Comparison of ENCODE assay signal across 23 cellular contexts in the genomic region with DNA sequence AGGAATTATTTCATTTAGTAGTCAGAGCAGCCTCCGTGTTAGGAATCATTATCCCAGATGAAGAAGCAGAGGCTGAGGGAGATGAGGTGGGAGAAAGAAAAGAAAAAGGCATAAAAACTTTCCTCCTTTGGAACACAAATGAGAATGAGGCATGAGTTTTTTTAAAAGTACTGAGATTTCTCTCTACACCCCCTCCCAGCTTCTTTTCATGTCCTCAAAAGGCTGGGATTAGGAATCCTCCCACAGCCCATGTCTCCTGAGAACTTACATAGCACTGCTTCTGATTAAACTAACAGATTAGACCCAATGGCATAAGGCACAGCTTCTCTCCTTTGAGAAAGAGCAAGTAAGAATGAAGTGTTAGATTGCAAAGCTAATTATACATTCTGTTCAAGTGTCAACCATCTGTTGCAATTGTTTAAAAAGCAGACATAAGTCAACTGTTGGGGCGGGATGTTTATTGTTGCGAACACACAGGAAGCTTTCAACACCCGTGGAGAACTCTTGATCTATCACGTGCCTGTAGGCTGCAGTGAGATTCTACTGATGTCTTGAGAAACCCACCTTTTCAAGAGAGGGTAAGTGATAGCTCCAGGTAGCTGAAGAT.
A peak's percentile ranks its signal among the peaks of the same experiment; 100 is the strongest.
DNase-seq lines count a peak whose midpoint lies in the region; ATAC-seq and TF ChIP-seq lines count a peak whose summit lies in the region.
"Had no signal": no experiment of that assay in that cellular context is flagged by ENCODE, and none has a peak within 500 bp of the region (broad histone marks: within the 10 kb centered on the region; RNA-seq: fewer than 3 reads in every experiment).

No MANE protein-coding gene starts in this region.

- no peaks in the 10 kb centered on the region for H3K27me3 Mint-ChIP-seq in activated T-helper 1 cell treated with anti-CD3 and anti-CD28 coated beads, Interleukin-12 subunit alpha, Interleukin-12 subunit beta, Interleukin-2, Interleukin-4 antibody, amounts not matched to agents 30 ng/mL and 10 ng/mL and 1 ng/mL, durations not matched to agents 14 hours and 24 hours and 36 hours (ENCODE audit: insufficient read depth)
- H3K27me3 Mint-ChIP-seq: type B pancreatic cell had no signal

- peak; percentile 29 for DNase-seq in NCI-H748 (lab: John Stamatoyannopoulos, UW; ENCODE audit: unreplicated experiment)
- DNase-seq in NCI-H748 treated with DMSO at 0.1 percent for 48 hours (lab: John Stamatoyannopoulos, UW), result no peak
- peak; percentile 91 for DNase-seq in NCI-H82 (lab: John Stamatoyannopoulos, UW)
- no peak for DNase-seq in left colon
- peak in 1 of 2 donors; percentile 22 for DNase-seq in upper lobe of left lung
- no peak for DNase-seq in T-helper 2 cell
- DNase-seq in activated T-helper 1 cell treated with anti-CD3 and anti-CD28 coated beads, Interleukin-12 subunit alpha, Interleukin-12 subunit beta, Interleukin-2, Interleukin-4 antibody, amounts not matched to agents 30 ng/mL and 10 ng/mL and 1 ng/mL, durations not matched to agents 14 hours and 24 hours and 36 hours (ENCODE audit: low spot score), result no peak
- DNase-seq: activated CD4-positive, alpha-beta T cell treated with anti-CD3 and anti-CD28 coated beads for 4 hours; activated naive CD4-positive, alpha-beta T cell treated with Interleukin-2 at 50 U/mL for 16 hours; activated T-cell treated with anti-CD3 and anti-CD28 coated beads, Interleukin-2, amount 50 U/mL, for 4 hours; BE2C; H7; mammary epithelial cell; NCI-H187; NCI-H446 treated with DMSO at 0.1 percent for 48 hours; psoas muscle had no signal

- no peak overlapping the region for H3K27ac ChIP-seq in upper lobe of left lung
- H3K27ac ChIP-seq: A549, HL-60, psoas muscle, SK-N-MC had no signal

- H3K27me3 ChIP-seq in upper lobe of left lung, result no peaks in the 10 kb centered on the region
- H3K27me3 ChIP-seq: BE2C had no signal

- peak; percentile 86 for ATAC-seq in left colon
- peak; percentile 19 to 53 for ATAC-seq in upper lobe of left lung (ENCODE audit: low FRiP score in 2 of 2)
- ATAC-seq in HG03196 (IDR thresholded peaks at IDR 0.05; ENCODE audit: unreplicated experiment), result no peak
- ATAC-seq: A549; activated T-cell treated with anti-CD3 and anti-CD28 coated beads, Interleukin-2, amount 50 U/mL, for 4 hours; GM12878; HepG2; psoas muscle had no signal

- no peak for TF ChIP-seq CTCF in upper lobe of left lung (IDR thresholded peaks at IDR 0.05)

- no peaks in the 10 kb centered on the region for H3K36me3 ChIP-seq in upper lobe of left lung
- H3K36me3 ChIP-seq: BE2C had no signal

- no peak overlapping the region for H3K27ac Mint-ChIP-seq in activated T-helper 1 cell treated with anti-CD3 and anti-CD28 coated beads, Interleukin-12 subunit alpha, Interleukin-12 subunit beta, Interleukin-2, Interleukin-4 antibody, amounts not matched to agents 30 ng/mL and 10 ng/mL and 1 ng/mL, durations not matched to agents 14 hours and 24 hours and 36 hours
- H3K27ac Mint-ChIP-seq: type B pancreatic cell had no signal

- peaks cover 0 to 6% (median 0%) of the 10 kb centered on the region in 4 donors for H3K4me1 ChIP-seq in upper lobe of left lung
- H3K4me1 ChIP-seq: A549, psoas muscle had no signal

- H3K9me3 ChIP-seq in upper lobe of left lung, result no peaks in the 10 kb centered on the region
- H3K9me3 ChIP-seq: A549, BE2C, psoas muscle had no signal

- no peaks in the 10 kb centered on the region for H3K36me3 Mint-ChIP-seq in activated T-helper 1 cell treated with anti-CD3 and anti-CD28 coated beads, Interleukin-12 subunit alpha, Interleukin-12 subunit beta, Interleukin-2, Interleukin-4 antibody, amounts not matched to agents 30 ng/mL and 10 ng/mL and 1 ng/mL, durations not matched to agents 14 hours and 24 hours and 36 hours (ENCODE audit: low read depth)
- H3K36me3 Mint-ChIP-seq: type B pancreatic cell had no signal

- TF ChIP-seq EP300 in upper lobe of left lung (IDR thresholded peaks at IDR 0.05), result peak in 1 of 4 donors; percentile 9

- no peak overlapping the region for H3K4me3 Mint-ChIP-seq in activated T-helper 1 cell treated with anti-CD3 and anti-CD28 coated beads, Interleukin-12 subunit alpha, Interleukin-12 subunit beta, Interleukin-2, Interleukin-4 antibody, amounts not matched to agents 30 ng/mL and 10 ng/mL and 1 ng/mL, durations not matched to agents 14 hours and 24 hours and 36 hours
- H3K4me3 Mint-ChIP-seq: activated T-cell treated with anti-CD3 and anti-CD28 coated beads, Interleukin-2, amount 50 U/mL, for 4 hours; type B pancreatic cell had no signal

- no peak for TF ChIP-seq POLR2A in upper lobe of left lung (IDR thresholded peaks at IDR 0.05)

- H3K4me1 Mint-ChIP-seq in activated T-helper 1 cell treated with anti-CD3 and anti-CD28 coated beads, Interleukin-12 subunit alpha, Interleukin-12 subunit beta, Interleukin-2, Interleukin-4 antibody, amounts not matched to agents 30 ng/mL and 10 ng/mL and 1 ng/mL, durations not matched to agents 14 hours and 24 hours and 36 hours (ENCODE audit: low read depth), result no peaks in the 10 kb centered on the region

- 34 to 36% methylated on average over 5 of the region's 5 CpGs for WGBS in upper lobe of left lung, 2 donors

- no peak overlapping the region for H3K4me3 ChIP-seq in upper lobe of left lung
- H3K4me3 ChIP-seq: A549, GM12878, psoas muscle, SK-N-MC had no signal

- intact Hi-C loops in left colon (cut with DNase I, micrococcal nuclease), result no loop called here
- intact Hi-C loops in activated T-helper 1 cell treated with anti-CD3 and anti-CD28 coated beads, Interleukin-12 subunit alpha, Interleukin-12 subunit beta, Interleukin-2, Interleukin-4 antibody, amounts not matched to agents 30 ng/mL and 10 ng/mL and 1 ng/mL, durations not matched to agents 14 hours and 24 hours and 36 hours (cut with micrococcal nuclease), result no loop called here

- H3K9me3 Mint-ChIP-seq in activated T-helper 1 cell treated with anti-CD3 and anti-CD28 coated beads, Interleukin-12 subunit alpha, Interleukin-12 subunit beta, Interleukin-2, Interleukin-4 antibody, amounts not matched to agents 30 ng/mL and 10 ng/mL and 1 ng/mL, durations not matched to agents 14 hours and 24 hours and 36 hours, result peaks cover 14% of the 10 kb centered on the region

Comparison
In these comparisons a context has a peak if more than half of its experiments do, and no peak if none do; other contexts are left out.
1. DNase-seq: peak in NCI-H748 (single experiment) and NCI-H82 (single experiment); none in NCI-H748 treated with DMSO at 0.1 percent for 48 hours (single experiment), left colon (0 of 2), T-helper 2 cell (0 of 5) and activated T-helper 1 cell treated with anti-CD3 and anti-CD28 coated beads, Interleukin-12 subunit alpha, Interleukin-12 subunit beta, Interleukin-2, Interleukin-4 antibody, amounts not matched to agents 30 ng/mL and 10 ng/mL and 1 ng/mL, durations not matched to agents 14 hours and 24 hours and 36 hours (single experiment).